In genomic region chr10:76317078-76317477, GRCh38 we compare ENCODE assay signal across 27 cellular contexts.
"Had no signal": no experiment of that assay in that cellular context is flagged by ENCODE, and none has a peak within 500 bp of the region (broad histone marks: within the 10 kb centered on the region; RNA-seq: fewer than 3 reads in every experiment).

No MANE protein-coding gene starts in this region.

- ATAC-seq: stimulated activated effector memory CD8-positive, alpha-beta T cell treated with anti-CD3 and anti-CD28 coated beads, Interleukin-12 subunit alpha, Interleukin-12 subunit beta, amount 100 ng/mL, for 72 hours; stimulated activated memory B cell treated with anti-CD40 and anti-IgM and Interleukin-4, amounts not matched to agents 10 μg/mL and 1 μg/mL and 100 μg/mL, for 72 hours; stimulated activated naive B cell treated with anti-CD40 and anti-IgM and Interleukin-4, amounts not matched to agents 10 μg/mL and 1 μg/mL and 100 μg/mL, for 72 hours; stimulated activated naive CD8-positive, alpha-beta T cell treated with anti-CD3 and anti-CD28 coated beads, Interleukin-15, amount 100 ng/mL, for 72 hours; stimulated activated naive CD8-positive, alpha-beta T cell treated with anti-CD3 and anti-CD28 coated beads, Interleukin-15, Interleukin-2, amounts not matched to agents 100 U/mL and 50 U/mL, for 24 hours; upper lobe of right lung had no signal

- H3K27me3 Mint-ChIP-seq: stimulated activated memory B cell treated with anti-CD40 and anti-IgM and Interleukin-4, amounts not matched to agents 10 μg/mL and 1 μg/mL and 100 μg/mL, for 72 hours; stimulated activated naive B cell treated with anti-CD40 and anti-IgM and Interleukin-4, amounts not matched to agents 10 μg/mL and 1 μg/mL and 100 μg/mL, for 72 hours; stimulated activated naive CD8-positive, alpha-beta T cell treated with anti-CD3 and anti-CD28 coated beads, Interleukin-15, amount 100 ng/mL, for 72 hours; stimulated activated naive CD8-positive, alpha-beta T cell treated with anti-CD3 and anti-CD28 coated beads, Interleukin-15, Interleukin-2, amounts not matched to agents 100 ng/mL and 50 ng/mL, for 24 hours had no signal

- H3K4me1 ChIP-seq: suprapubic skin, testis, thyroid gland had no signal

- H3K4me3 Mint-ChIP-seq: stimulated activated effector memory CD8-positive, alpha-beta T cell treated with anti-CD3 and anti-CD28 coated beads, Interleukin-12 subunit alpha, Interleukin-12 subunit beta, amount 100 ng/mL, for 72 hours; stimulated activated memory B cell treated with anti-CD40 and anti-IgM and Interleukin-4, amounts not matched to agents 10 μg/mL and 1 μg/mL and 100 μg/mL, for 72 hours; stimulated activated naive B cell treated with anti-CD40 and anti-IgM and Interleukin-4, amounts not matched to agents 10 μg/mL and 1 μg/mL and 100 μg/mL, for 72 hours; stimulated activated naive CD8-positive, alpha-beta T cell treated with anti-CD3 and anti-CD28 coated beads, Interleukin-15, amount 100 ng/mL, for 72 hours; stimulated activated naive CD8-positive, alpha-beta T cell treated with anti-CD3 and anti-CD28 coated beads, Interleukin-15, Interleukin-2, amounts not matched to agents 100 ng/mL and 50 ng/mL, for 24 hours; type B pancreatic cell had no signal

- H3K36me3 Mint-ChIP-seq: stimulated activated effector memory CD8-positive, alpha-beta T cell treated with anti-CD3 and anti-CD28 coated beads, Interleukin-12 subunit alpha, Interleukin-12 subunit beta, amount 100 ng/mL, for 72 hours; stimulated activated memory B cell treated with anti-CD40 and anti-IgM and Interleukin-4, amounts not matched to agents 10 μg/mL and 1 μg/mL and 100 μg/mL, for 72 hours; stimulated activated naive B cell treated with anti-CD40 and anti-IgM and Interleukin-4, amounts not matched to agents 10 μg/mL and 1 μg/mL and 100 μg/mL, for 72 hours had no signal

- H3K27ac ChIP-seq: stomach, suprapubic skin, testis, thyroid gland, tibial nerve, transverse colon, upper lobe of left lung, upper lobe of right lung, uterus had no signal

- DNase-seq: stimulated activated CD4-positive, alpha-beta T cell treated with anti-CD3 and anti-CD28 coated beads, Interleukin-2, amount 100 ng/mL, for 48 hours; stimulated activated CD4-positive, alpha-beta T cell treated with anti-CD3 and anti-CD28 coated beads, Interleukin-4, amount 100 ng/mL, for 1 hour; stimulated activated CD4-positive, alpha-beta T cell treated with anti-CD3 and anti-CD28 coated beads, Interleukin-4, amount 100 ng/mL, for 24 hours; stimulated activated CD4-positive, alpha-beta T cell treated with anti-CD3 and anti-CD28 coated beads, Interleukin-4, amount 100 ng/mL, for 4 hours; stimulated activated CD8-positive, alpha-beta memory T cell treated with anti-CD3 and anti-CD28 coated beads, Interleukin-4, amount 100 ng/mL, for 48 hours; stimulated activated naive B cell treated with anti-CD40 and anti-IgM and Interleukin-4, amounts not matched to agents 10 μg/mL and 1 μg/mL and 100 μg/mL, for 72 hours; stimulated activated naive CD4-positive, alpha-beta T cell; stimulated activated naive CD4-positive, alpha-beta T cell treated with Interleukin-2 at 50 U/mL for 16 hours; stimulated activated naive CD8-positive, alpha-beta T cell treated with anti-CD3 and anti-CD28 coated beads, Interleukin-15, amount 100 ng/mL, for 72 hours; stimulated activated naive CD8-positive, alpha-beta T cell treated with anti-CD3 and anti-CD28 coated beads, Interleukin-15, Interleukin-2, amounts not matched to agents 100 U/mL and 50 U/mL, for 24 hours; stomach; substantia nigra; testis; thyroid gland; tibial artery; transverse colon; trophoblast cell; upper lobe of left lung; upper lobe of right lung; uterus had no signal

- H3K4me1 Mint-ChIP-seq: stimulated activated effector memory CD8-positive, alpha-beta T cell treated with anti-CD3 and anti-CD28 coated beads, Interleukin-12 subunit alpha, Interleukin-12 subunit beta, amount 100 ng/mL, for 72 hours; stimulated activated memory B cell treated with anti-CD40 and anti-IgM and Interleukin-4, amounts not matched to agents 10 μg/mL and 1 μg/mL and 100 μg/mL, for 72 hours; stimulated activated naive B cell treated with anti-CD40 and anti-IgM and Interleukin-4, amounts not matched to agents 10 μg/mL and 1 μg/mL and 100 μg/mL, for 72 hours; stimulated activated naive CD8-positive, alpha-beta T cell treated with anti-CD3 and anti-CD28 coated beads, Interleukin-15, amount 100 ng/mL, for 72 hours had no signal

- H3K27me3 ChIP-seq: stomach, suprapubic skin, testis, thyroid gland, tibial artery, tibial nerve, transverse colon, upper lobe of left lung, upper lobe of right lung, uterus had no signal

- H3K4me3 ChIP-seq: stomach, suprapubic skin, testis, thoracic aorta, thyroid gland, tibial artery, tibial nerve, transverse colon, upper lobe of left lung, upper lobe of right lung, uterus had no signal

- H3K27ac Mint-ChIP-seq: stimulated activated effector memory CD8-positive, alpha-beta T cell treated with anti-CD3 and anti-CD28 coated beads, Interleukin-12 subunit alpha, Interleukin-12 subunit beta, amount 100 ng/mL, for 72 hours; stimulated activated memory B cell treated with anti-CD40 and anti-IgM and Interleukin-4, amounts not matched to agents 10 μg/mL and 1 μg/mL and 100 μg/mL, for 72 hours; stimulated activated naive B cell treated with anti-CD40 and anti-IgM and Interleukin-4, amounts not matched to agents 10 μg/mL and 1 μg/mL and 100 μg/mL, for 72 hours; stimulated activated naive CD8-positive, alpha-beta T cell treated with anti-CD3 and anti-CD28 coated beads, Interleukin-15, amount 100 ng/mL, for 72 hours; stimulated activated naive CD8-positive, alpha-beta T cell treated with anti-CD3 and anti-CD28 coated beads, Interleukin-15, Interleukin-2, amounts not matched to agents 100 ng/mL and 50 ng/mL, for 24 hours; type B pancreatic cell had no signal

- H3K36me3 ChIP-seq: stomach, suprapubic skin, thoracic aorta, thyroid gland, tibial artery, tibial nerve, transverse colon, upper lobe of left lung, upper lobe of right lung, uterus had no signal

- H3K9me3 ChIP-seq: suprapubic skin, testis, thoracic aorta, thyroid gland, tibial artery, transverse colon, upper lobe of left lung, upper lobe of right lung, uterus had no signal
